Comparison of ENCODE assay signal across 8 cellular contexts in the genomic region with DNA sequence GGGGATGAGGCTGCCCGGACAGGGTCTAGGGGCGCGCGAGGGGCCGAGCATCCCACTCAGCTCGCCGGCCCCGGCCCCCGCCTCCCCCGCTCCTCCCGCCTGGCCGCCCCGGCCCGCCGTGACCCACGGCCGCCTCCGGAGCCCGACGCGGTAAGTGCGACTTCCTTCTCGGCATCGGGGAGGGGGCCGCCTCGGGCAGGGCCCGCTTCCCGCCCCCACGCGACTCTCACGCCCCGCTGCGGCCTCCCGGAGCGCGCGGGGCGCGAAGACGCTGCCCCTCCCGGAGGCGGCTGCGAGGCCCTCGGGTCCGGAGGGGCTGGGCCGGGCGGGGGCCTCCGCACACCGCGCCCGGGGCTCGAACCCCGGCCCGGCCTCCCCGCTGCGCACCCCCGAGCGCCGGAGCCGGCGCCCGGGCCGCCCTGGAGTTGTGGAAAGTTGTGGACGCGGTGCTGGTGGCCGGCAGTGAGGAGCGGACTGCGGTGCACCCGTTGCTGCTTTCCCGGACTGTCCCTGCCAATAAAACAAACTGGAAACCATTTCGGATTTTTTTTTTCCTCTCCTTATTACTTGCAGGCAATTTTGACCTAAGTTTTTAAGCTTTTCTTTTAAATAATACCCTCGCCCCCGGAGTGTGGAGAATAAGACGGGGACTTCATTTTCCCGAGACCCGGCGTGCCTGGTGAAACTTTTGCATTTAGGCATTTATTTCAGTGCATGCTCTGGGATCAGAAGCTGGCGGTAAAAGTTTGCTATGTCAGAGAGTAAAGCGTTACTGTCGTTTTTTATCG. TPM values are rescaled to one million over a fixed set of nuclear protein-coding genes. Genes with fewer than 3 reads are reported as not detected.
DNase-seq lines count a peak whose midpoint lies in the region; ATAC-seq and TF ChIP-seq lines count a peak whose summit lies in the region.

No MANE protein-coding gene starts in this region.

- no peaks in the 10 kb centered on the region for H3K9me3 Mint-ChIP-seq in neural crest cell

- H3K4me3 ChIP-seq in fibroblast of villous mesenchyme (ENCODE audit: low read depth, low read length): peak overlapping the region; percentile 69

- H3K27ac Mint-ChIP-seq in neural crest cell (ENCODE audit: unreplicated experiment): peak overlapping the region; percentile 65

- peak; percentile 32 for ATAC-seq in GM19328 (IDR thresholded peaks at IDR 0.05; ENCODE audit: unreplicated experiment)

- peak overlapping the region; percentile 98 for H3K4me3 Mint-ChIP-seq in neural crest cell

- TF ChIP-seq CTCF in fibroblast of villous mesenchyme (IDR thresholded peaks at IDR 0.05; ENCODE audit: insufficient read depth, low read depth, low read length) (no peak), neural crest cell (conservative IDR thresholded peaks at IDR 0.05) (no peak)

- H3K36me3 Mint-ChIP-seq in neural crest cell (ENCODE audit: low read depth): no peaks in the 10 kb centered on the region

- peaks cover 40% of the 10 kb centered on the region for H3K4me1 Mint-ChIP-seq in neural crest cell

- peak; percentile 75 for DNase-seq in CD1c-positive myeloid dendritic cell (ENCODE audit: extremely low spot score)
- peak; percentile 26 for DNase-seq in HuH-7 (ENCODE audit: low spot score)
- peak; percentile 28 for DNase-seq in activated T-helper 1 cell treated with Interleukin-2 at 50 U/mL for 16 hours (ENCODE audit: low read depth)
- DNase-seq in fibroblast of villous mesenchyme (ENCODE audit: low read depth): peak; percentile 40
- DNase-seq in neural crest cell (ENCODE audit: low read depth, low spot score): peak; percentile 35
- no peak for DNase-seq in DMS153 (lab: John Stamatoyannopoulos, UW)
- no peak for DNase-seq in ureter (ENCODE audit: low spot score)

- no peaks in the 10 kb centered on the region for H3K27me3 Mint-ChIP-seq in neural crest cell (ENCODE audit: low read depth)

RNA-seq across cellular contexts. Expression of a gene that starts 12.9 kb away (rescaled TPM):
- total RNA-seq in fibroblast of villous mesenchyme: under 0.01 TPM in 1 of 2 replicates, not detected in the other
- total RNA-seq in neural crest cell: not detected in 2 replicates
- 0.99 TPM for total RNA-seq in ureter

RNA-seq across cellular contexts. Expression of a gene that starts 16.9 kb away (rescaled TPM):
- total RNA-seq in fibroblast of villous mesenchyme (123 and 156 TPM in 2 replicates), neural crest cell (30.2 and 30.6 TPM in 2 replicates), ureter (30.8 TPM)

Comparison
In these comparisons a context has a peak if more than half of its experiments do, and no peak if none do; other contexts are left out.
1. DNase-seq: peak in CD1c-positive myeloid dendritic cell (single experiment), HuH-7 (single experiment), activated T-helper 1 cell treated with Interleukin-2 at 50 U/mL for 16 hours (single experiment), fibroblast of villous mesenchyme (single experiment) and neural crest cell (single experiment); none in DMS153 (single experiment) and ureter (single experiment).